ENCODE assay signal across 8 cellular contexts in the genomic region with DNA sequence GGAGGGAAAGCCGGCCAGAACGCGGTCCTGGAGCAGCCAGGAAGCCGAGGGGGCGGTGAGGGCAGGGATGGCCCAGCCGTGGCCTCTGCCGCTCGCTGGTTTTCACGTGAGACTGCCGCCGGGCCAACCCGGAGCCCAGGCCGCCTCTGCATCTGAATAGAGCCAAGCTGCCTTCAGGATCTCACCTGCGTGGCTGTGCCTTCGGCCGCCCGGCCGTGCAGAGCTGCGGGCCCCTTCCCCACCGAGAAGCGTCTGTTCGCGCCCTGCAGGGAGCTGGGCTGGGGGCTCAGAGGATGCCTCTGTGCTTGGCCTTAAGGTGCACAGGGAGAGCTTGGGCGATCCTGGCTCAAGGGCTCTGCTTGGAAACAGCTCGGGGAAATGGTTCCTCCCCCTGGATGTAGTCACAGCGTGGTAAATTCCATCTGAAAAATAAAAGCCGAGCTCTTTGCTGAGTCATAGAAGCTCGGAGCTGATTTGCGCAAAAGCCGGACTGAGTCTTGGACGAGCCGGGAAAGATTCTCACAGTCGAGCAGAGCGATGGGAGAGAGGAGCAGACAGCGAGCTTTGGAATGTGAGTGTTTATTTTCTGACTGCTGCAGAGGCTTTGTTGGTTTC. TPM values are rescaled to one million over a fixed set of nuclear protein-coding genes. Genes with fewer than 3 reads are reported as not detected.
DNase-seq lines count a peak whose midpoint lies in the region; ATAC-seq and TF ChIP-seq lines count a peak whose summit lies in the region.

A gene (plus strand): TSS at position 456 of the 615 bp plus-strand sequence. CDS start 38,863 bp downstream, outside the sequence.

- H3K36me3 Mint-ChIP-seq in activated T-cell treated with anti-CD3 and anti-CD28 coated beads, Interleukin-2, amount 50 U/mL, for 4 hours (ENCODE audit: insufficient read depth): no peaks in the 10 kb centered on the region

- no peaks in the 10 kb centered on the region for H3K36me3 ChIP-seq in adrenal gland (replicated peaks in 1 of 2)

- H3K27ac ChIP-seq in adrenal gland: peak within 1 kb of the TSS; percentile 25 to 87 (median 70)

- peaks cover 12% of the 10 kb centered on the region for H3K27me3 Mint-ChIP-seq in activated T-cell treated with anti-CD3 and anti-CD28 coated beads, Interleukin-2, amount 50 U/mL, for 4 hours (ENCODE audit: low read depth)

- DNase-seq in activated T-cell treated with anti-CD3 and anti-CD28 coated beads, Interleukin-2, amount 50 U/mL, for 4 hours: no peak
- DNase-seq in activated T-cell treated with anti-CD3 and anti-CD28 coated beads, Interleukin-2, amount 50 U/mL, for 1 hour: no peak
- DNase-seq in adrenal gland: peak; percentile 61 to 88 (median 80)
- DNase-seq in Right ventricle myocardium superior: peak; percentile 47
- peak; percentile 78 for DNase-seq in occipital lobe (lab: John Stamatoyannopoulos, UW)
- DNase-seq in effector CD4-positive, alpha-beta T cell: no peak

- peak; percentile 14 to 73 for TF ChIP-seq POLR2A in adrenal gland (IDR thresholded peaks at IDR 0.05)

- peak within 1 kb of the TSS; percentile 7 to 48 (median 12) for H3K4me3 ChIP-seq in adrenal gland

- TF ChIP-seq CTCF in adrenal gland (IDR thresholded peaks at IDR 0.05): no peak

- ATAC-seq in activated T-cell treated with anti-CD3 and anti-CD28 coated beads, Interleukin-2, amount 50 U/mL, for 4 hours: peak in 1 of 2 donors; percentile 34
- ATAC-seq in Right ventricle myocardium superior (ENCODE audit: poor library complexity) (peak; percentile 71), HG03139 (IDR thresholded peaks at IDR 0.05; ENCODE audit: unreplicated experiment) (no peak), GM21360 (IDR thresholded peaks at IDR 0.05; ENCODE audit: unreplicated experiment) (no peak)

- peaks cover 5% of the 10 kb centered on the region for H3K4me1 Mint-ChIP-seq in activated T-cell treated with anti-CD3 and anti-CD28 coated beads, Interleukin-2, amount 50 U/mL, for 4 hours (ENCODE audit: low read depth)

- H3K4me1 ChIP-seq in adrenal gland (replicated peaks in 1 of 2): peaks cover 0 to 12% of the 10 kb centered on the region in 2 donors

- H3K9me3 ChIP-seq in adrenal gland (replicated peaks in 1 of 3): no peaks in the 10 kb centered on the region

- H3K4me3 Mint-ChIP-seq in activated T-cell treated with anti-CD3 and anti-CD28 coated beads, Interleukin-2, amount 50 U/mL, for 4 hours: peak within 1 kb of the TSS; percentile 71

- H3K9me3 Mint-ChIP-seq in activated T-cell treated with anti-CD3 and anti-CD28 coated beads, Interleukin-2, amount 50 U/mL, for 4 hours: no peaks in the 10 kb centered on the region

- intact Hi-C loops in adrenal gland (cut with DNase I): no loop called here
- intact Hi-C loops in Right ventricle myocardium superior (cut with DNase I): no loop called here

- no peaks in the 10 kb centered on the region for H3K27me3 ChIP-seq in adrenal gland

- WGBS in adrenal gland, 4 donors: 0 to 13% (median 5%) methylated on average over 11 to 35 of the region's 35 CpGs

RNA-seq across cellular contexts. Expression of the gene that starts here (rescaled TPM):
- total RNA-seq in activated T-cell treated with anti-CD3 and anti-CD28 coated beads, Interleukin-2, amount 50 U/mL, for 4 hours: under 1 TPM; 0.08 to 0.35 (median 0.08) TPM
- total RNA-seq in adrenal gland (1 to 10 TPM in 1 of 8 donors, under 1 TPM in 7; 0.18 to 2.7 (median 0.74) TPM), Right ventricle myocardium superior (1.5 TPM), occipital lobe (4.8 TPM)
- 1 to 10 TPM in 2 of 3 donors, under 1 TPM in 1; 0.86 to 7.0 (median 2.1) TPM for polyA plus RNA-seq in adrenal gland

Comparison
In these comparisons a context has a peak if more than half of its experiments do, and no peak if none do; other contexts are left out.
1. DNase-seq: peak in adrenal gland (7 of 7), Right ventricle myocardium superior (single experiment) and occipital lobe (single experiment); none in activated T-cell treated with anti-CD3 and anti-CD28 coated beads, Interleukin-2, amount 50 U/mL, for 4 hours (single experiment), activated T-cell treated with anti-CD3 and anti-CD28 coated beads, Interleukin-2, amount 50 U/mL, for 1 hour (single experiment) and effector CD4-positive, alpha-beta T cell (single experiment).